In the genomic region with DNA sequence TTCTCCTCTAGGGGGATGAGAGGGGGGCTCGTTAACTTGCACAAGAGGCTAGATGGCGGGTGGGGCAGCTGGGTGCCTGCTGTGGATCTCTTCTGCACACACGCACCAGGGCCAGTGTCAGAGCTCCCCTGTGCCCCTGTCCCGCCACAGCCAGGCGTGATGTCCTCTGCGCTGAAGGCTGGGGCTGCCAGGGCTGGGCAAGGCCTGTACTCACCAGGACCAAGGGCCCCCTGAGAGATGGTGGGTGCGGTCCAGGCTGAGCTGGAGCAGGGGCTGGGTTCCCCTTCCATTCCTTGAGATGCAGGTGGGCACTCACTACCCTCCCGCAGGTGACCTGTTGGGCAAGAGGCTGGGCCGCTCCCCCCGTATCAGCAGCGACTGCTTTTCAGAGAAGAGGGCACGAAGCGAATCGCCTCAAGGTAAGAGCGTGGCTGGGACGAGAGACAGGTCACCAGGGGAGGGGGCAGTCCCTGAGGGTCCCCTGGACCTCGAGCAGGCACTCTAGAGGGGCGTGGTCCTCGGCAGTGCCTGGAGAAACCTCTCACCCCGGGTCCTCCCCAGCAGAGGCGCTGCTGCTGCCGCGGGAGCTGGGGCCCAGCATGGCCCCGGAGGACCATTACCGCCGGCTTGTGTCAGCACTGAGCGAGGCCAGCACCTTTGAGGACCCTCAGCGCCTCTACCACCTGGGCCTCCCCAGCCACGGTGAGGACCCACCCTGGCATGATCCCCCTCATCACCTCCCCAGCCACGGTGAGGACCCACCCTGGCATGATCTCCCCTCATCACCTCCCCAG, we compare ENCODE assay signal across 17 cellular contexts. TPM values are rescaled to one million over a fixed set of nuclear protein-coding genes. Genes with fewer than 3 reads are reported as not detected.
DNase-seq lines count a peak whose midpoint lies in the region; ATAC-seq, FAIRE-seq and TF ChIP-seq lines count a peak whose summit lies in the region.
"Had no signal": no experiment of that assay in that cellular context is flagged by ENCODE, and none has a peak within 500 bp of the region (broad histone marks: within the 10 kb centered on the region; RNA-seq: fewer than 3 reads in every experiment).

No MANE protein-coding gene starts in this region.

- H2BK5ac ChIP-seq in H1 (ENCODE audit: low read depth, low read length) = no peak overlapping the region

- H2BK20ac ChIP-seq in H1 (ENCODE audit: low read length) = no peak overlapping the region

- no peak overlapping the region for H4K91ac ChIP-seq in H1 (replicated peaks; ENCODE audit: insufficient read length, low read length)

- FAIRE-seq in H1 (lab: Jason Lieb, UNC) = no peak

- H3K79me1 ChIP-seq in H1 (ENCODE audit: low read depth, low read length) = no peaks in the 10 kb centered on the region

- intact Hi-C loops in sciatic nerve (cut with DNase I) = no loop called here

- no peak overlapping the region for H2BK120ac ChIP-seq in H1 (replicated peaks; ENCODE audit: low read depth, low read length)

- H3K36me3 ChIP-seq in H1 (ENCODE audit: control insufficient read depth in 2 of 4, insufficient read depth in 4 of 4, low read length in 3 of 4) = peaks cover 0 to 4% (median 0%) of the 10 kb centered on the region in 4 experiments; a peak in 1 of 8 replicates
- H3K36me3 ChIP-seq: upper lobe of right lung had no signal

- WGBS in H1 (ENCODE audit: extremely low coverage in 1 of 2, insufficient coverage in 1 of 2, insufficient read length in 1 of 2, insufficient replicate concordance in 2 of 2, low coverage in 1 of 2, low lambda C conversion rate in 2 of 2, missing lambda C conversion rate in 1 of 2), 2 experiments = 45% methylated on average over 26 of the region's 30 CpGs; no CpG with 5 or more reads in 1 of the 2 experiments

- TF ChIP-seq RAD21 in H1 (IDR thresholded peaks at IDR 0.05 in 1 of 2, conservative IDR thresholded peaks at IDR 0.05 in 1 of 2; ENCODE audit: low read depth in 2 of 2, low read length in 2 of 2) = peak in 1 of 2 experiments; percentile 42; a peak in 2 of 4 replicates

- H3K18ac ChIP-seq in H1 (ENCODE audit: extremely low read depth, low read length) = no peak overlapping the region; the same call in 1 of the 2 replicates

- no peaks in the 10 kb centered on the region for H3K9me3 ChIP-seq in H1 (ENCODE audit: insufficient read depth in 2 of 2, low read depth in 1 of 2, low read length in 1 of 2)
- H3K9me3 ChIP-seq: upper lobe of right lung had no signal

- no peaks in the 10 kb centered on the region for H3K79me2 ChIP-seq in H1 (ENCODE audit: control insufficient read depth in 1 of 2, insufficient read depth in 2 of 2, low read length in 2 of 2)
- H3K79me2 ChIP-seq: hepatocyte had no signal

- no peak overlapping the region for H3K23ac ChIP-seq in H1 (ENCODE audit: insufficient read length)

- POLR2A ChIA-PET in H1 (lab: Charles Lee; ENCODE audit: partially characterized antibody) = interaction anchor here (0.9 to 9.5 kb wide), 7 partner anchors 8 to 58 kb away, joined by 3 to 65 read pairs (median 3); a partner anchor contains a TSS

- H3K4me1 ChIP-seq in H1 (replicated peaks in 1 of 4; ENCODE audit: control insufficient read depth in 3 of 4, insufficient read depth in 4 of 4, low read length in 3 of 4) = peaks cover 5 to 47% (median 30%) of the 10 kb centered on the region in 4 experiments

- H3K4ac ChIP-seq in H1 (replicated peaks; ENCODE audit: insufficient read length, low read depth, low read length) = no peak overlapping the region

- no peak overlapping the region for H2BK15ac ChIP-seq in H1 (ENCODE audit: low read length)

- H3K4me2 ChIP-seq in H1 (ENCODE audit: insufficient read depth in 1 of 2, low read depth in 2 of 2, low read length in 2 of 2) = peak overlapping the region; percentile 45 to 71; a peak in 2 of 4 replicates

- no peak overlapping the region for H3K27ac ChIP-seq in H1 (ENCODE audit: low read depth, low read length)
- H3K27ac ChIP-seq: upper lobe of right lung had no signal

- no peak for TF ChIP-seq POLR2A in H1 (IDR thresholded peaks at IDR 0.05; ENCODE audit: control extremely low read depth in 1 of 2, low read depth in 2 of 2, low read length in 2 of 2)

- DNase-seq in NCI-H82 (lab: John Stamatoyannopoulos, UW) = peak; percentile 50
- DNase-seq in NCI-H82 treated with DMSO at 0.1 percent for 48 hours (lab: John Stamatoyannopoulos, UW; ENCODE audit: unreplicated experiment) = no peak
- DNase-seq in NAMALWA (ENCODE audit: low spot score) = peak; percentile 51
- DNase-seq in H1 (ENCODE audit: low read depth in 1 of 2, low spot score in 2 of 2) = no peak
- peak; percentile 53 for DNase-seq in retina
- no peak for DNase-seq in NCI-H524 treated with DMSO at 0.1 percent for 48 hours (lab: John Stamatoyannopoulos, UW)
- no peak for DNase-seq in NCI-H345 treated with DMSO at 0.1 percent for 48 hours (lab: John Stamatoyannopoulos, UW; ENCODE audit: unreplicated experiment)
- DNase-seq in sciatic nerve (ENCODE audit: low spot score) = no peak
- DNase-seq: activated T-cell treated with anti-CD3 and anti-CD28 coated beads, Interleukin-2, amount 50 U/mL, for 1 hour; CD8-positive, alpha-beta T cell; central memory CD4-positive, alpha-beta T cell; effector CD8-positive, alpha-beta T cell; Kasumi-1; stimulated activated naive CD4-positive, alpha-beta T cell treated with Interleukin-2 at 50 U/mL for 16 hours; upper lobe of right lung had no signal

- no peak overlapping the region for H2AFZ ChIP-seq in H1 (ENCODE audit: low read length)
- H2AFZ ChIP-seq: hepatocyte had no signal

- no peak overlapping the region; the same call in 1 of the 2 replicates for H4K8ac ChIP-seq in H1 (ENCODE audit: extremely low read depth, insufficient read depth, low read length)

- no peak overlapping the region for H3K14ac ChIP-seq in H1 (ENCODE audit: insufficient read length)

- CTCF ChIA-PET in H1 (lab: Charles Lee; ENCODE audit: partially characterized antibody) = interaction anchor here (0.9 to 5.3 kb wide), 12 partner anchors 9 to 94 kb away, joined by 3 to 45 read pairs (median 6); no protein-coding TSS in a partner anchor

- TF ChIP-seq CTCF in H1 (IDR thresholded peaks at IDR 0.05; ENCODE audit: control extremely low read depth in 1 of 3, insufficient read depth in 1 of 3, low read depth in 1 of 3, low read length in 3 of 3) = peak in 2 of 3 experiments; percentile 50 to 58; a peak in 3 of 4 replicates

- H3K9ac ChIP-seq in H1 (replicated peaks in 1 of 4; ENCODE audit: extremely low read depth in 1 of 4, low read depth in 3 of 4, low read length in 3 of 4) = no peak overlapping the region

- H3K23me2 ChIP-seq in H1 (ENCODE audit: low read depth, low read length) = peaks cover 7% of the 10 kb centered on the region; the same call in 1 of the 2 replicates

- no peak overlapping the region for H3K4me3 ChIP-seq in H1 (ENCODE audit: extremely low read depth in 1 of 4, insufficient read depth in 2 of 4, low read depth in 3 of 4, low read length in 4 of 4)
- H3K4me3 ChIP-seq: hepatocyte, upper lobe of right lung had no signal

- H4K5ac ChIP-seq in H1 (ENCODE audit: insufficient read length, low read depth, low read length) = no peak overlapping the region

- H2BK12ac ChIP-seq in H1 (ENCODE audit: low read depth, low read length) = peak overlapping the region; percentile 60; the same call in 1 of the 2 replicates

- no peak for TF ChIP-seq EP300 in H1 (IDR thresholded peaks at IDR 0.05; ENCODE audit: borderline replicate concordance in 1 of 2, low read depth in 2 of 2, low read length in 2 of 2)

- H3K56ac ChIP-seq in H1 (replicated peaks; ENCODE audit: insufficient read length, low read depth, low read length) = no peak overlapping the region

- H2AK5ac ChIP-seq in H1 (ENCODE audit: low read depth, low read length) = no peak overlapping the region

- peaks cover 75 to 86% (median 84%) of the 10 kb centered on the region in 4 experiments for H3K27me3 ChIP-seq in H1 (replicated peaks in 1 of 4; ENCODE audit: control insufficient read depth in 3 of 4, extremely low read depth in 1 of 4, insufficient read depth in 3 of 4, low read length in 3 of 4)

- no peak for ATAC-seq in sciatic nerve
- ATAC-seq: CD8-positive, alpha-beta T cell had no signal

- peaks cover 16 to 34% of the 10 kb centered on the region in 2 experiments for H4K20me1 ChIP-seq in H1 (replicated peaks in 1 of 2; ENCODE audit: control insufficient read depth in 1 of 2, insufficient read depth in 2 of 2, low read length in 2 of 2)

RNA-seq across cellular contexts. Expression of a gene that starts 15.2 kb away (rescaled TPM):
- total RNA-seq in H1 (2021; fragmentation: NEBNext Ultra II Directional; extraction: Animal tissue kit (Norgen Biotek cat#: 25700)) = 0.25 and 0.30 TPM in 2 replicates
- polyA plus RNA-seq in H1 (2011; rRNA removed) = 0.18 and 0.66 TPM in 2 replicates
- polyA plus RNA-seq in H1 (2011; cell fraction: cytosol; rRNA removed) = 0.74 TPM
- polyA plus RNA-seq in H1 (2011; cell fraction: nucleus; rRNA removed) = 2.3 TPM
- 0.13 to 0.43 TPM (median 0.25 TPM) in 3 of 4 replicates, not detected in the other for polyA plus RNA-seq in H1 (2012, experiment 1 of 2)
- 1.7 TPM for polyA plus RNA-seq in H1 (2012, experiment 2 of 2)
- polyA plus RNA-seq in H1 (2013, experiment 1 of 2) = 0.06 TPM
- 0.06 TPM for polyA plus RNA-seq in H1 (2013, experiment 2 of 2)
- polyA minus RNA-seq in H1 (2011; rRNA and poly(A)+ RNA removed) = 0.10 TPM in 1 of 2 replicates, not detected in the other
- 11.0 TPM for polyA minus RNA-seq in H1 (2011; cell fraction: cytosol; rRNA and poly(A)+ RNA removed)
- 1.3 TPM for polyA minus RNA-seq in H1 (2011; cell fraction: nucleus; rRNA and poly(A)+ RNA removed)
- 6.4 TPM for total RNA-seq in sciatic nerve
- total RNA-seq: CD8-positive, alpha-beta T cell had no signal

RNA-seq across cellular contexts. Expression of a gene that starts 20.1 kb away (rescaled TPM):
- total RNA-seq in H1 (2021; fragmentation: NEBNext Ultra II Directional; extraction: Animal tissue kit (Norgen Biotek cat#: 25700)) = 130 TPM in 2 replicates
- polyA plus RNA-seq in H1 (2011; rRNA removed) = 74.7 and 115 TPM in 2 replicates
- polyA plus RNA-seq in H1 (2011; cell fraction: cytosol; rRNA removed) = 102 TPM
- polyA plus RNA-seq in H1 (2011; cell fraction: nucleus; rRNA removed) = 134 TPM
- 82.3 to 121 TPM (median 117 TPM) in 4 replicates for polyA plus RNA-seq in H1 (2012, experiment 1 of 2)
- 111 TPM for polyA plus RNA-seq in H1 (2012, experiment 2 of 2)
- 70.9 TPM for polyA plus RNA-seq in H1 (2013, experiment 1 of 2)
- polyA plus RNA-seq in H1 (2013, experiment 2 of 2) = 66.0 TPM
- 83.7 and 85.6 TPM in 2 replicates for polyA minus RNA-seq in H1 (2011; rRNA and poly(A)+ RNA removed)
- 73.3 TPM for polyA minus RNA-seq in H1 (2011; cell fraction: cytosol; rRNA and poly(A)+ RNA removed)
- 46.5 TPM for polyA minus RNA-seq in H1 (2011; cell fraction: nucleus; rRNA and poly(A)+ RNA removed)
- total RNA-seq in sciatic nerve = 43.7 TPM

RNA-seq across cellular contexts. Expression of a gene that starts 21.5 kb away (rescaled TPM):
- total RNA-seq in H1 (2021; fragmentation: NEBNext Ultra II Directional; extraction: Animal tissue kit (Norgen Biotek cat#: 25700)) = 30.1 and 32.6 TPM in 2 replicates
- 36.1 and 62.3 TPM in 2 replicates for polyA plus RNA-seq in H1 (2011; rRNA removed)
- polyA plus RNA-seq in H1 (2011; cell fraction: cytosol; rRNA removed) = 40.0 TPM
- 508 TPM for polyA plus RNA-seq in H1 (2011; cell fraction: nucleus; rRNA removed)
- polyA plus RNA-seq in H1 (2012, experiment 1 of 2) = 23.1 to 39.3 TPM (median 34.1 TPM) in 4 replicates
- polyA plus RNA-seq in H1 (2012, experiment 2 of 2) = 21.6 TPM
- polyA plus RNA-seq in H1 (2013, experiment 1 of 2) = 30.7 TPM
- 26.7 TPM for polyA plus RNA-seq in H1 (2013, experiment 2 of 2)
- 5.8 and 7.8 TPM in 2 replicates for polyA minus RNA-seq in H1 (2011; rRNA and poly(A)+ RNA removed)
- 14.6 TPM for polyA minus RNA-seq in H1 (2011; cell fraction: cytosol; rRNA and poly(A)+ RNA removed)
- 47.3 TPM for polyA minus RNA-seq in H1 (2011; cell fraction: nucleus; rRNA and poly(A)+ RNA removed)
- total RNA-seq in sciatic nerve = 10.6 TPM

RNA-seq across cellular contexts. Expression of a gene that starts 27.4 kb away (rescaled TPM):
- total RNA-seq in H1 (2021; fragmentation: NEBNext Ultra II Directional; extraction: Animal tissue kit (Norgen Biotek cat#: 25700)) = 1.5 TPM in 2 replicates
- polyA plus RNA-seq in H1 (2011; rRNA removed) = 0.39 and 1.2 TPM in 2 replicates
- 0.65 TPM for polyA plus RNA-seq in H1 (2011; cell fraction: cytosol; rRNA removed)
- polyA plus RNA-seq in H1 (2011; cell fraction: nucleus; rRNA removed) = 4.0 TPM
- 0.94 to 1.3 TPM (median 1.00 TPM) in 4 replicates for polyA plus RNA-seq in H1 (2012, experiment 1 of 2)
- 0.51 TPM for polyA plus RNA-seq in H1 (2012, experiment 2 of 2)
- polyA plus RNA-seq in H1 (2013, experiment 1 of 2) = 1.1 TPM
- polyA plus RNA-seq in H1 (2013, experiment 2 of 2) = 1.3 TPM
- polyA minus RNA-seq in H1 (2011; rRNA and poly(A)+ RNA removed) = 0.06 and 0.10 TPM in 2 replicates
- polyA minus RNA-seq in H1 (2011; cell fraction: cytosol; rRNA and poly(A)+ RNA removed) = 0.88 TPM
- 1.3 TPM for polyA minus RNA-seq in H1 (2011; cell fraction: nucleus; rRNA and poly(A)+ RNA removed)
- 0.40 TPM for total RNA-seq in sciatic nerve

RNA-seq across cellular contexts. Expression of a gene that starts 43.0 kb away (rescaled TPM):
- total RNA-seq in H1 (2021; fragmentation: NEBNext Ultra II Directional; extraction: Animal tissue kit (Norgen Biotek cat#: 25700)) = not detected in 2 replicates
- not detected in 2 replicates for polyA plus RNA-seq in H1 (2011; rRNA removed)
- not detected for polyA plus RNA-seq in H1 (2011; cell fraction: cytosol; rRNA removed)
- polyA plus RNA-seq in H1 (2011; cell fraction: nucleus; rRNA removed) = not detected
- polyA plus RNA-seq in H1 (2012, experiment 1 of 2) = 0.30 to 0.90 TPM (median 0.58 TPM) in 4 replicates
- polyA plus RNA-seq in H1 (2012, experiment 2 of 2) = 0.20 TPM
- polyA plus RNA-seq in H1 (2013, experiment 1 of 2) = not detected
- not detected for polyA plus RNA-seq in H1 (2013, experiment 2 of 2)
- not detected in 2 replicates for polyA minus RNA-seq in H1 (2011; rRNA and poly(A)+ RNA removed)
- not detected for polyA minus RNA-seq in H1 (2011; cell fraction: cytosol; rRNA and poly(A)+ RNA removed)
- polyA minus RNA-seq in H1 (2011; cell fraction: nucleus; rRNA and poly(A)+ RNA removed) = not detected
- not detected for total RNA-seq in sciatic nerve
- total RNA-seq: hepatocyte, NCI-H460 had no signal

Comparison
In these comparisons a context has a peak if more than half of its experiments do, and no peak if none do; other contexts are left out.
1. DNase-seq: peak in NCI-H82 (single experiment), NAMALWA (single experiment) and retina (single experiment); none in NCI-H82 treated with DMSO at 0.1 percent for 48 hours (single experiment), H1 (0 of 2), NCI-H524 treated with DMSO at 0.1 percent for 48 hours (single experiment), NCI-H345 treated with DMSO at 0.1 percent for 48 hours (single experiment) and sciatic nerve (single experiment).